ENCODE assay signal across 1 cellular context in genomic region chr17:67358612-67359011, GRCh38.
TF ChIP-seq lines count a peak whose summit lies in the region.

No MANE protein-coding gene starts in this region.

TF ChIP-seq in SK-N-SH, 30 proteins besides CTCF, POLR2A, EP300 and RAD21 (continued from another document):
- TF ChIP-seq REST (IDR thresholded peaks at IDR 0.05; ENCODE audit: low read depth, low read length) (no peak), USF2 (IDR thresholded peaks at IDR 0.05; ENCODE audit: borderline replicate concordance, low read depth, low read length) (no peak), RXRA (IDR thresholded peaks at IDR 0.05; ENCODE audit: borderline replicate concordance, low read depth) (no peak), ZBTB33 (IDR thresholded peaks at IDR 0.05; ENCODE audit: borderline replicate concordance, low read depth) (no peak), FOSL2 (IDR thresholded peaks at IDR 0.05; ENCODE audit: borderline replicate concordance, low read depth) (no peak), YY1 (IDR thresholded peaks at IDR 0.05; ENCODE audit: low read depth) (no peak), TAF1 (IDR thresholded peaks at IDR 0.05; ENCODE audit: borderline replicate concordance, low read depth, low read length) (no peak), GATA2 (CRISPR knock-in tag; IDR thresholded peaks at IDR 0.05) (no peak), MXI1 (IDR thresholded peaks at IDR 0.05; ENCODE audit: low read depth, low read length) (no peak), TEAD4 (IDR thresholded peaks at IDR 0.05; ENCODE audit: borderline replicate concordance, insufficient read depth) (no peak), USF1 (IDR thresholded peaks at IDR 0.05; ENCODE audit: borderline replicate concordance, low read depth) (no peak)
